Comparison of ENCODE assay signal across 10 cellular contexts in the genomic region with DNA sequence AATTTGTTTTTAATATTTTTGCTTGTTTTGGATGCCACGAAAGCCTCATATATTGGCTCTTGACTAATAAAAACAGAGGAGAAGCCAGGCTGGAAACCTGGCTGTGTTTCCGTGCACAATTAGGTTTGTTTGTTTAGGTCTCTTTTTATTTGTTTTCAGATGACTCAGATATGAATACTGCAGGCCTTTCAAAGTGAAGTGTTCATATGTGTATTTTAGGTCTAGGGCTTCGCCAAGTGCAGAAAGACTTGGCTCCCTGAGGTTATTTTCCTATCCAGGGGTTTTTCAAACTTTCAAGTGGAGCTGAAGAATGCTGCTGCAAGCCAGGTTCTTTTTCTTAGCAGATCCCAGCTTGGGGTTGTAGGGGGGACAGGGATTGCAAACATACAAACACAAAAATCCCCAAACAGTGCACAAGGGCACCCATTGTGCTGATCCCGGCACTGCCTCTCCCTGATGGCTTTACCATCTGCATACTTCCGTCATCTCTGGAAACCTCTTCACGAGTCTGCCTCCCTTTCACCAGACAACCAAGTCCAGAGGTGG.
DNase-seq lines count a peak whose midpoint lies in the region; ATAC-seq and FAIRE-seq lines count a peak whose summit lies in the region.
"Had no signal": no experiment of that assay in that cellular context is flagged by ENCODE, and none has a peak within 500 bp of the region (broad histone marks: within the 10 kb centered on the region; RNA-seq: fewer than 3 reads in every experiment).

No MANE protein-coding gene starts in this region.

- intact Hi-C loops in left ventricle myocardium superior (cut with micrococcal nuclease), result no loop called here

- peaks cover 27% of the 10 kb centered on the region for H3K4me1 ChIP-seq in SJSA1 (replicated peaks)

- no peaks in the 10 kb centered on the region for H3K9me3 ChIP-seq in SJSA1 (replicated peaks)

- FAIRE-seq in urothelium cell line (lab: Jason Lieb, UNC), result no peak
- FAIRE-seq: A204.1 had no signal

- H3K36me3 ChIP-seq in SJSA1, result no peaks in the 10 kb centered on the region

- peak; percentile 53 for ATAC-seq in left ventricle myocardium superior
- no peak for ATAC-seq in HG02623 (IDR thresholded peaks at IDR 0.05; ENCODE audit: unreplicated experiment)
- no peak for ATAC-seq in HG03342 (IDR thresholded peaks at IDR 0.05; ENCODE audit: unreplicated experiment)
- ATAC-seq in GM19351 (IDR thresholded peaks at IDR 0.05; ENCODE audit: unreplicated experiment), result no peak

- H3K4me3 ChIP-seq in SJSA1, result no peak overlapping the region

- H3K27me3 ChIP-seq in SJSA1 (replicated peaks), result no peaks in the 10 kb centered on the region

- no peak overlapping the region for H3K27ac ChIP-seq in SJSA1

- DNase-seq in SIG-M5 treated with dmso at 0.1 percent for 504 hours (lab: John Stamatoyannopoulos, UW; ENCODE audit: unreplicated experiment) (peak; percentile 10), SIG-M5 (lab: John Stamatoyannopoulos, UW) (no peak), SJSA1 (ENCODE audit: low read depth in 1 of 2, low spot score in 2 of 2) (peak; percentile 38 to 81), left ventricle myocardium superior (no peak), urothelium cell line (ENCODE audit: low spot score) (peak; percentile 30)
- DNase-seq: activated T-cell treated with anti-CD3 and anti-CD28 coated beads, Interleukin-2, amount 50 U/mL, for 48 hours had no signal

Comparison
In these comparisons a context has a peak if more than half of its experiments do, and no peak if none do; other contexts are left out.
1. DNase-seq: peak in SIG-M5 treated with dmso at 0.1 percent for 504 hours (single experiment), SJSA1 (2 of 2) and urothelium cell line (single experiment); none in SIG-M5 (single experiment) and left ventricle myocardium superior (single experiment).